Comparison of ENCODE assay signal across 15 cellular contexts in the genomic region with DNA sequence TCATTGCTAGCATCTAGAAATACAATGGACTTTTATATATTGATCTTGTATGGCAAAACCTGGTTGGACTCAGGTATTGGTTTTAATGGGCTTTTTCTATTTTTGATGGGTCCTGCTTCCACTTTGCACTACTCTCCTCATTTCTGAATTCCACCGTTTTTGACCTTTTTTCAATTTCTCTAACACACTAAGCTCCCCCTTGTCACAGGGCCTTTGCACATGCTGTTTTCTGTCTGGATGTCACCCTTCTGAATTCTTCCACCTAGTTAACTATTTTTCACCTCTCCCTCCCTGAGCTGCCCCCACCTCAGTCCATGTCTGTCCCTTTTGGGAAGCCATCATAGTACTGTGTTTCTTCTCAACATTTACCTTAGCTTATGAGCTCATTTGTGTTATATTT.
DNase-seq lines count a peak whose midpoint lies in the region; ATAC-seq, FAIRE-seq and TF ChIP-seq lines count a peak whose summit lies in the region.
"Had no signal": no experiment of that assay in that cellular context is flagged by ENCODE, and none has a peak within 500 bp of the region (broad histone marks: within the 10 kb centered on the region; RNA-seq: fewer than 3 reads in every experiment).

No MANE protein-coding gene starts in this region.

- 100% methylated on average over 1 of the region's 1 CpG; no CpG with 5 or more reads in 1 of the 2 experiments for WGBS in H1 (ENCODE audit: extremely low coverage in 1 of 2, insufficient coverage in 1 of 2, insufficient read length in 1 of 2, insufficient replicate concordance in 2 of 2, low coverage in 1 of 2, low lambda C conversion rate in 2 of 2, missing lambda C conversion rate in 1 of 2), 2 experiments

- intact Hi-C loops in Calu3 (cut with micrococcal nuclease; ENCODE audit: unreplicated experiment) (loop anchor here (5.0 to 10.0 kb wide), 4 partner anchors 116 to 582 kb away; partner anchors contain the start of gene FRMD6), Panc1 (cut with micrococcal nuclease; ENCODE audit: unreplicated experiment) (loop anchor here (10.0 kb wide), 1 partner anchor 134 kb away; no protein-coding TSS in a partner anchor), lower lobe of right lung (cut with DNase I) (no loop called here)

- H2AK5ac ChIP-seq in H1 (ENCODE audit: low read depth, low read length), result no peak overlapping the region

- H3K4ac ChIP-seq in H1 (replicated peaks; ENCODE audit: insufficient read length, low read depth, low read length), result no peak overlapping the region

- H2BK5ac ChIP-seq in H1 (ENCODE audit: low read depth, low read length), result no peak overlapping the region

- H3K9me3 ChIP-seq in Panc1 (ENCODE audit: control insufficient read depth, insufficient read depth, low read depth, low read length) (peaks cover 8% of the 10 kb centered on the region; the same call in 1 of the 2 replicates), H1 (ENCODE audit: insufficient read depth in 2 of 2, low read depth in 1 of 2, low read length in 1 of 2) (peaks cover 0 to 7% of the 10 kb centered on the region in 2 experiments; a peak in 2 of 4 replicates), osteoblast (ENCODE audit: low read depth, low read length) (no peaks in the 10 kb centered on the region), lower lobe of right lung (peaks cover 4% of the 10 kb centered on the region)
- H3K9me3 ChIP-seq: BE2C had no signal

- no peak overlapping the region for H4K5ac ChIP-seq in H1 (ENCODE audit: insufficient read length, low read depth, low read length)

- no peak for FAIRE-seq in H1 (lab: Jason Lieb, UNC)
- FAIRE-seq: K562 had no signal

- TF ChIP-seq EP300 in H1 (IDR thresholded peaks at IDR 0.05; ENCODE audit: borderline replicate concordance in 1 of 2, low read depth in 2 of 2, low read length in 2 of 2), result no peak

- H3K14ac ChIP-seq in H1 (ENCODE audit: insufficient read length), result no peak overlapping the region

- H3K27ac ChIP-seq in Panc1 (ENCODE audit: low read length), result peak overlapping the region; percentile 54; the same call in 1 of the 2 replicates
- no peak overlapping the region for H3K27ac ChIP-seq in H1 (ENCODE audit: low read depth, low read length)
- peak overlapping the region; percentile 76 for H3K27ac ChIP-seq in osteoblast (ENCODE audit: low read depth, low read length)
- no peak overlapping the region for H3K27ac ChIP-seq in lower lobe of right lung

- H3K36me3 Mint-ChIP-seq in Calu3 (ENCODE audit: insufficient read depth, unreplicated experiment), result peaks cover 5% of the 10 kb centered on the region
- H3K36me3 Mint-ChIP-seq: CD8-positive, alpha-beta T cell had no signal

- H3K4me1 Mint-ChIP-seq in Calu3 (ENCODE audit: low read depth, unreplicated experiment), result peaks cover 60% of the 10 kb centered on the region

- POLR2A ChIA-PET in Panc1 (lab: Charles Lee), result no interaction called here
- POLR2A ChIA-PET in H1 (lab: Charles Lee; ENCODE audit: partially characterized antibody), result no interaction called here

- H3K27ac Mint-ChIP-seq in Calu3 (ENCODE audit: unreplicated experiment), result peak overlapping the region; percentile 73
- H3K27ac Mint-ChIP-seq: CD8-positive, alpha-beta T cell had no signal

- TF ChIP-seq POLR2A in H1 (IDR thresholded peaks at IDR 0.05; ENCODE audit: control extremely low read depth in 1 of 2, low read depth in 2 of 2, low read length in 2 of 2), result no peak

- no peak overlapping the region for H4K8ac ChIP-seq in H1 (ENCODE audit: extremely low read depth, insufficient read depth, low read length)

- H2BK15ac ChIP-seq in H1 (ENCODE audit: low read length), result no peak overlapping the region

- H3K9me3 Mint-ChIP-seq in Calu3 (ENCODE audit: low read depth, unreplicated experiment), result peaks cover 8% of the 10 kb centered on the region

- H3K79me1 ChIP-seq in H1 (ENCODE audit: low read depth, low read length), result no peaks in the 10 kb centered on the region

- H2AFZ ChIP-seq in H1 (ENCODE audit: low read length) (no peak overlapping the region), osteoblast (ENCODE audit: low read length) (no peak overlapping the region)

- no peaks in the 10 kb centered on the region for H4K20me1 ChIP-seq in H1 (replicated peaks in 1 of 2; ENCODE audit: control insufficient read depth in 1 of 2, insufficient read depth in 2 of 2, low read length in 2 of 2)
- H4K20me1 ChIP-seq in osteoblast (ENCODE audit: insufficient read depth, low read length), result no peaks in the 10 kb centered on the region

- BruUV-seq in Calu3 (replicated peaks; lab: Mats Ljungman, UMichigan) (no TSS peak), Panc1 (replicated peaks; lab: Mats Ljungman, UMichigan) (no TSS peak)

- H3K4me2 ChIP-seq in H1 (ENCODE audit: insufficient read depth in 1 of 2, low read depth in 2 of 2, low read length in 2 of 2), result no peak overlapping the region
- H3K4me2 ChIP-seq in osteoblast (ENCODE audit: insufficient read depth, low read length), result peak overlapping the region; percentile 62

- no peak overlapping the region for H2BK12ac ChIP-seq in H1 (ENCODE audit: low read depth, low read length)

- H3K27me3 Mint-ChIP-seq in Calu3 (ENCODE audit: unreplicated experiment), result no peaks in the 10 kb centered on the region

- ATAC-seq in Panc1, result no peak
- ATAC-seq in omental fat pad (ENCODE audit: low FRiP score), result no peak
- ATAC-seq in lower lobe of right lung, result no peak
- ATAC-seq: CD8-positive, alpha-beta T cell; K562 had no signal

- H3K9ac ChIP-seq in H1 (replicated peaks in 1 of 4; ENCODE audit: extremely low read depth in 1 of 4, low read depth in 3 of 4, low read length in 3 of 4), result no peak overlapping the region

- no peak overlapping the region for H2BK120ac ChIP-seq in H1 (replicated peaks; ENCODE audit: low read depth, low read length)

- TF ChIP-seq CTCF in Calu3 (IDR thresholded peaks at IDR 0.05; ENCODE audit: unreplicated experiment), result no peak
- TF ChIP-seq CTCF in Panc1 (IDR thresholded peaks at IDR 0.05), result no peak
- no peak for TF ChIP-seq CTCF in H1 (IDR thresholded peaks at IDR 0.05; ENCODE audit: control extremely low read depth in 1 of 3, insufficient read depth in 1 of 3, low read depth in 1 of 3, low read length in 3 of 3)
- no peak for TF ChIP-seq CTCF in osteoblast (IDR thresholded peaks at IDR 0.05; ENCODE audit: extremely low read depth, low read depth, low read length)
- no peak for TF ChIP-seq CTCF in omental fat pad (IDR thresholded peaks at IDR 0.05)
- no peak for TF ChIP-seq CTCF in lower lobe of right lung (IDR thresholded peaks at IDR 0.05)

- H3K23ac ChIP-seq in H1 (ENCODE audit: insufficient read length), result no peak overlapping the region

- no peak for TF ChIP-seq RAD21 in H1 (IDR thresholded peaks at IDR 0.05 in 1 of 2, conservative IDR thresholded peaks at IDR 0.05 in 1 of 2; ENCODE audit: low read depth in 2 of 2, low read length in 2 of 2)

- H3K79me2 ChIP-seq in H1 (ENCODE audit: control insufficient read depth in 1 of 2, insufficient read depth in 2 of 2, low read length in 2 of 2) (no peaks in the 10 kb centered on the region), osteoblast (ENCODE audit: insufficient read depth, low read length) (no peaks in the 10 kb centered on the region)

- H3K4me1 ChIP-seq in Panc1 (ENCODE audit: control insufficient read depth, insufficient read depth, low read length), result peaks cover under 1% of the 10 kb centered on the region; the same call in 1 of the 2 replicates
- H3K4me1 ChIP-seq in H1 (replicated peaks in 1 of 4; ENCODE audit: control insufficient read depth in 3 of 4, insufficient read depth in 4 of 4, low read length in 3 of 4), result peaks cover 0 to 3% (median 0%) of the 10 kb centered on the region in 4 experiments; a peak in 2 of 7 replicates
- H3K4me1 ChIP-seq in osteoblast (ENCODE audit: insufficient read depth, low read length), result peaks cover 30% of the 10 kb centered on the region
- no peaks in the 10 kb centered on the region for H3K4me1 ChIP-seq in lower lobe of right lung

- H3K4me3 ChIP-seq in Panc1 (ENCODE audit: low read depth in 2 of 2, low read length in 2 of 2) (no peak overlapping the region), H1 (ENCODE audit: extremely low read depth in 1 of 4, insufficient read depth in 2 of 4, low read depth in 3 of 4, low read length in 4 of 4) (no peak overlapping the region), osteoblast (ENCODE audit: insufficient read depth, low read length) (no peak overlapping the region), lower lobe of right lung (no peak overlapping the region)
- H3K4me3 ChIP-seq: K562 had no signal

- H3K36me3 ChIP-seq in Panc1 (ENCODE audit: control insufficient read depth, insufficient read depth, low read length), result no peaks in the 10 kb centered on the region; the same call in 1 of the 2 replicates
- H3K36me3 ChIP-seq in H1 (ENCODE audit: control insufficient read depth in 2 of 4, insufficient read depth in 4 of 4, low read length in 3 of 4), result no peaks in the 10 kb centered on the region
- H3K36me3 ChIP-seq in osteoblast (ENCODE audit: insufficient read depth, low read length), result no peaks in the 10 kb centered on the region
- H3K36me3 ChIP-seq in lower lobe of right lung, result no peaks in the 10 kb centered on the region
- H3K36me3 ChIP-seq: BE2C had no signal

- no peak overlapping the region for H3K18ac ChIP-seq in H1 (ENCODE audit: extremely low read depth, low read length)

- H3K27me3 ChIP-seq in Panc1 (ENCODE audit: control insufficient read depth, insufficient read depth, low read length) (no peaks in the 10 kb centered on the region), H1 (replicated peaks in 1 of 4; ENCODE audit: control insufficient read depth in 3 of 4, extremely low read depth in 1 of 4, insufficient read depth in 3 of 4, low read length in 3 of 4) (no peaks in the 10 kb centered on the region), osteoblast (ENCODE audit: insufficient read depth, low read length) (no peaks in the 10 kb centered on the region), lower lobe of right lung (ENCODE audit: low read depth) (no peaks in the 10 kb centered on the region)
- H3K27me3 ChIP-seq: BE2C had no signal

- DNase-seq in Calu3, result no peak
- DNase-seq in Panc1 (ENCODE audit: low read depth, low spot score), result no peak
- DNase-seq in H1 (ENCODE audit: low read depth in 1 of 2, low spot score in 2 of 2), result no peak
- no peak for DNase-seq in osteoblast (ENCODE audit: insufficient read length, low spot score, missing footprints)
- no peak for DNase-seq in activated CD8-positive, alpha-beta memory T cell treated with anti-CD3 and anti-CD28 coated beads for 24 hours
- no peak for DNase-seq in NCI-H748 treated with DMSO at 0.1 percent for 48 hours (lab: John Stamatoyannopoulos, UW)
- DNase-seq in omental fat pad (ENCODE audit: low spot score), result no peak
- no peak for DNase-seq in lower lobe of right lung
- DNase-seq: BE2C; CD8-positive, alpha-beta T cell; NCI-H1436 treated with DMSO at 0.1 percent for 48 hours; NCI-H2107; NCI-H526 treated with DMSO at 0.1 percent for 48 hours; Right ventricle myocardium superior had no signal

- H3K56ac ChIP-seq in H1 (replicated peaks; ENCODE audit: insufficient read length, low read depth, low read length), result no peak overlapping the region

- CTCF ChIA-PET in Calu3 (lab: Charles Lee), result no interaction called here
- CTCF ChIA-PET in Panc1 (lab: Charles Lee), result no interaction called here
- CTCF ChIA-PET in H1 (lab: Charles Lee; ENCODE audit: partially characterized antibody), result no interaction called here

- H4K91ac ChIP-seq in H1 (replicated peaks; ENCODE audit: insufficient read length, low read length), result no peak overlapping the region

- H3K4me3 Mint-ChIP-seq in Calu3 (ENCODE audit: low read depth, unreplicated experiment), result no peak overlapping the region
- H3K4me3 Mint-ChIP-seq: CD8-positive, alpha-beta T cell had no signal

- H2BK20ac ChIP-seq in H1 (ENCODE audit: low read length), result no peak overlapping the region

- H3K23me2 ChIP-seq in H1 (ENCODE audit: low read depth, low read length), result no peaks in the 10 kb centered on the region; the same call in 1 of the 2 replicates

- in situ Hi-C loops in Panc1 (cut with HindIII; ENCODE audit: low pct_unique_long_range_greater_than_20kb, low sequenced_read_pairs), result no loop called here

Comparison
In these comparisons a context has a peak if more than half of its experiments do, and no peak if none do; other contexts are left out.
1. H3K27ac ChIP-seq: peak in Panc1 (single experiment) and osteoblast (single experiment); none in H1 (single experiment) and lower lobe of right lung (single experiment).